11 cellular contexts compared by ENCODE assay signal in genomic region chr20:33284937-33285336, GRCh38. TPM values are rescaled to one million over a fixed set of nuclear protein-coding genes. Genes with fewer than 3 reads are reported as not detected.
"Had no signal": no experiment of that assay in that cellular context is flagged by ENCODE, and none has a peak within 500 bp of the region (broad histone marks: within the 10 kb centered on the region; RNA-seq: fewer than 3 reads in every experiment).

No MANE protein-coding gene starts in this region.

- H3K9me3 Mint-ChIP-seq: HFFc6 had no signal

- DNase-seq: GOT3, H7, HCEC 1CT, HFFc6, Karpas-422, KBM-7 had no signal

- H3K4me3 Mint-ChIP-seq: HFFc6, IgD-negative memory B cell had no signal

- H3K4me2 ChIP-seq: KMS-11 had no signal

- H3K27ac Mint-ChIP-seq: HFFc6, IgD-negative memory B cell had no signal

- H3K27ac ChIP-seq: HL-60, KMS-11 had no signal

- H3K4me1 Mint-ChIP-seq: IgD-negative memory B cell had no signal

- H3K9ac ChIP-seq: KMS-11 had no signal

RNA-seq across cellular contexts. Expression of gene BPIFB1, which starts 1.9 kb away (rescaled TPM):
- total RNA-seq: H7, HFFc6, HT1080 had no signal
- polyA plus RNA-seq: IgD-negative memory B cell had no signal

RNA-seq across cellular contexts. Expression of gene BPIFA1, which starts 49.1 kb away (rescaled TPM):
- total RNA-seq: H4, H7, HFFc6, HT1080 had no signal
- polyA plus RNA-seq: IgD-negative memory B cell had no signal
